17 cellular contexts compared by ENCODE assay signal in the genomic region with DNA sequence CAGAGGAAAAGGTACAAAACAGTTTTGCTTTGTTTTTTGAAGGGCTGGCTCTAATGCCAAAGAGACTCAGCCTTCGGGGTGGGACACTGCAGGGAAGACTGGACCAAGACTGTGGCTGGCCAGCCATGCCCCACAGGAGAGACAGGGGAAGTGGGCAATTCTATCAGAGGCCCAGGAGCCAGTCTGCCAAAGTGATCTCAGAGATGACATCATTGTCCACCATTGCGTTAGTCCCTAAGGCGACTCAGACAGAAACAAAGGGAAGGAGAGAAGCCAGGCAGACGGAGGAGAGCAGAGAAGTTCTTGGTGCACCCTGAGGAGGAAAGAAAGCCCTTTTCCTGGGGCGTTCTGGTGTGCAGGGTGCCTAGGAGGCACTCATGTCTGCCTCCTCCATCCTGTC. TPM values are rescaled to one million over a fixed set of nuclear protein-coding genes. Genes with fewer than 3 reads are reported as not detected.
DNase-seq lines count a peak whose midpoint lies in the region; ATAC-seq and TF ChIP-seq lines count a peak whose summit lies in the region.
"Had no signal": no experiment of that assay in that cellular context is flagged by ENCODE, and none has a peak within 500 bp of the region (broad histone marks: within the 10 kb centered on the region; RNA-seq: fewer than 3 reads in every experiment).

No MANE protein-coding gene starts in this region.

- intact Hi-C loops in IMR-90 (cut with micrococcal nuclease), result no loop called here

- no peaks in the 10 kb centered on the region for H3K9me3 ChIP-seq in IMR-90 (ENCODE audit: control insufficient read depth, insufficient read depth, low read length)
- H3K9me3 ChIP-seq: BLaER1 treated with 17β-estradiol and CSF1 and Interleukin-3, amounts not matched to agents 10 nM and 100 nM; ovary had no signal

- H2BK120ac ChIP-seq in IMR-90 (ENCODE audit: low read depth, low read length), result peak overlapping the region; percentile 74

- peak overlapping the region; percentile 40 for H2BK20ac ChIP-seq in IMR-90 (ENCODE audit: low read depth, low read length)

- POLR2A ChIA-PET in IMR-90 (lab: Charles Lee; ENCODE audit: unreplicated experiment), result no interaction called here

- peak overlapping the region; percentile 67 to 96 (median 92) for H3K27ac Mint-ChIP-seq in brain
- H3K27ac Mint-ChIP-seq: activated CD4-positive, alpha-beta memory T cell treated with anti-CD3 and anti-CD28 coated beads for 36 hours; stimulated activated memory B cell treated with anti-CD40 and anti-IgM and Interleukin-4, amounts not matched to agents 10 μg/mL and 1 μg/mL and 100 μg/mL, for 72 hours; T-helper 17 cell had no signal

- peaks cover 0 to 7% (median 0%) of the 10 kb centered on the region in 5 experiments for H3K9me3 Mint-ChIP-seq in brain
- H3K9me3 Mint-ChIP-seq: activated CD4-positive, alpha-beta memory T cell treated with anti-CD3 and anti-CD28 coated beads for 36 hours; stimulated activated memory B cell treated with anti-CD40 and anti-IgM and Interleukin-4, amounts not matched to agents 10 μg/mL and 1 μg/mL and 100 μg/mL, for 72 hours had no signal

- H3K4me3 ChIP-seq in AG10803 (ENCODE audit: low read length), result no peak overlapping the region
- no peak overlapping the region for H3K4me3 ChIP-seq in IMR-90 (ENCODE audit: insufficient read depth, low read depth, low read length)
- H3K4me3 ChIP-seq: BLaER1 treated with 17β-estradiol and CSF1 and Interleukin-3, amounts not matched to agents 10 nM and 100 nM; ovary had no signal

- H3K18ac ChIP-seq in IMR-90 (ENCODE audit: low read depth, low read length), result peak overlapping the region; percentile 71; the same call in 1 of the 2 replicates

- peak overlapping the region; percentile 62 for H3K14ac ChIP-seq in IMR-90 (replicated peaks; ENCODE audit: low read depth, low read length)

- H4K8ac ChIP-seq in IMR-90 (ENCODE audit: low read depth in 2 of 2, low read length in 2 of 2), result peak overlapping the region; percentile 58 to 78

- BruUV-seq in IMR-90 (replicated peaks; lab: Mats Ljungman, UMichigan), result no TSS peak

- dilution Hi-C loops in IMR-90 (cut with HindIII; ENCODE audit: low sequenced_read_pairs, unreplicated experiment), result no loop called here

- in situ Hi-C loops in IMR-90 (cut with MboI; ENCODE audit: low sequenced_read_pairs), result no loop called here

- peak overlapping the region; percentile 61 for H2AK5ac ChIP-seq in IMR-90 (ENCODE audit: low read depth, low read length)

- H3K23ac ChIP-seq in IMR-90 (ENCODE audit: low read depth, low read length), result peak overlapping the region; percentile 41; the same call in 1 of the 2 replicates

- H4K5ac ChIP-seq in IMR-90 (ENCODE audit: low read depth, low read length), result peak overlapping the region; percentile 87; the same call in 1 of the 2 replicates

- peak overlapping the region; percentile 72; the same call in 2 of the 3 replicates for H2BK15ac ChIP-seq in IMR-90 (ENCODE audit: low read depth, low read length)

- 71% methylated on average over 1 of the region's 5 CpGs; no CpG with 5 or more reads in 1 of the 2 experiments for WGBS in IMR-90 (ENCODE audit: extremely low coverage in 2 of 2, insufficient read length in 1 of 2), 2 experiments

- H3K4me2 ChIP-seq in IMR-90 (ENCODE audit: low read depth, low read length), result no peak overlapping the region

- CTCF ChIA-PET in IMR-90 (lab: Yijun Ruan, JAX), result no interaction called here

- H3K9ac ChIP-seq in IMR-90 (ENCODE audit: low read depth, low read length), result no peak overlapping the region

- H3K36me3 ChIP-seq in IMR-90 (ENCODE audit: control insufficient read depth, insufficient read depth, low read length), result no peaks in the 10 kb centered on the region
- H3K36me3 ChIP-seq: BLaER1 treated with 17β-estradiol and CSF1 and Interleukin-3, amounts not matched to agents 10 nM and 100 nM; ovary had no signal

- peak overlapping the region; percentile 41 for H4K91ac ChIP-seq in IMR-90 (ENCODE audit: insufficient read depth, low read depth, low read length)

- no peaks in the 10 kb centered on the region for H3K27me3 Mint-ChIP-seq in brain
- H3K27me3 Mint-ChIP-seq: activated CD4-positive, alpha-beta memory T cell treated with anti-CD3 and anti-CD28 coated beads for 36 hours had no signal

- DNase-seq in AG10803 (ENCODE audit: low read depth) (peak; percentile 66), IMR-90 (peak; percentile 81), kidney tubule cell (ENCODE audit: low spot score) (peak; percentile 77), hippocampal formation (lab: John Stamatoyannopoulos, UW) (no peak), iPS-NIHi11 (ENCODE audit: low spot score) (no peak)
- DNase-seq: activated CD4-positive, alpha-beta memory T cell treated with anti-CD3 and anti-CD28 coated beads for 36 hours; activated naive CD4-positive, alpha-beta T cell; foreskin melanocyte; left ventricle myocardium superior; NCI-H1436; ovary; T-helper 17 cell had no signal

- TF ChIP-seq RAD21 in IMR-90 (IDR thresholded peaks at IDR 0.05; ENCODE audit: low read length), result no peak

- H3K4me1 Mint-ChIP-seq in brain, result peaks cover 98% of the 10 kb centered on the region
- H3K4me1 Mint-ChIP-seq: stimulated activated memory B cell treated with anti-CD40 and anti-IgM and Interleukin-4, amounts not matched to agents 10 μg/mL and 1 μg/mL and 100 μg/mL, for 72 hours had no signal

- no peaks in the 10 kb centered on the region for H3K27me3 ChIP-seq in IMR-90 (ENCODE audit: control insufficient read depth, insufficient read depth, low read length)
- H3K27me3 ChIP-seq: BLaER1 treated with 17β-estradiol and CSF1 and Interleukin-3, amounts not matched to agents 10 nM and 100 nM; ovary had no signal

- peaks cover 18% of the 10 kb centered on the region for H3K9me1 ChIP-seq in IMR-90 (ENCODE audit: insufficient read depth, low read length)

- H4K20me1 ChIP-seq in IMR-90 (ENCODE audit: insufficient read depth, low read length), result no peaks in the 10 kb centered on the region
- H4K20me1 ChIP-seq: BLaER1 treated with 17β-estradiol and CSF1 and Interleukin-3, amounts not matched to agents 10 nM and 100 nM had no signal

- no peak overlapping the region; the same call in 1 of the 2 replicates for H3K27ac ChIP-seq in IMR-90 (ENCODE audit: insufficient read depth, low read length)
- H3K27ac ChIP-seq: BLaER1 treated with 17β-estradiol and CSF1 and Interleukin-3, amounts not matched to agents 10 nM and 100 nM; ovary had no signal

- H2AFZ ChIP-seq in IMR-90 (replicated peaks; ENCODE audit: low read length, poor library complexity), result peak overlapping the region; percentile 76

- peak; percentile 50 for ATAC-seq in IMR-90 (ENCODE audit: low read depth)
- no peak for ATAC-seq in HG02571 (IDR thresholded peaks at IDR 0.05; ENCODE audit: unreplicated experiment)
- no peak for ATAC-seq in GM19397 (IDR thresholded peaks at IDR 0.05; ENCODE audit: unreplicated experiment)
- ATAC-seq: stimulated activated memory B cell treated with anti-CD40 and anti-IgM and Interleukin-4, amounts not matched to agents 10 μg/mL and 1 μg/mL and 100 μg/mL, for 72 hours; T-helper 17 cell had no signal

- 0 out of 2 replicates have a peak, but pooled peaks have one; percentile 30 for TF ChIP-seq POLR2A in IMR-90 (IDR thresholded peaks at IDR 0.05; ENCODE audit: low read depth, low read length)

- peak overlapping the region; percentile 30 for H2BK5ac ChIP-seq in IMR-90 (ENCODE audit: low read depth, low read length, poor library complexity, severe bottlenecking)

- peak overlapping the region; percentile 53 for H3K4ac ChIP-seq in IMR-90 (ENCODE audit: low read depth, low read length)

- H3K56ac ChIP-seq in IMR-90 (ENCODE audit: extremely low read depth, insufficient read depth, low read length), result peak overlapping the region; percentile 14; the same call in 1 of the 2 replicates

- TF ChIP-seq CTCF in AG10803 (conservative IDR thresholded peaks at IDR 0.05; ENCODE audit: low read length), result no peak
- no peak for TF ChIP-seq CTCF in IMR-90 (conservative IDR thresholded peaks at IDR 0.05; ENCODE audit: low read depth, low read length)
- no peak for TF ChIP-seq CTCF in brain (conservative IDR thresholded peaks at IDR 0.05)

- H3K4me3 Mint-ChIP-seq in brain, result peak overlapping the region in 2 of 5 experiments; percentile 6 to 30
- H3K4me3 Mint-ChIP-seq: activated CD4-positive, alpha-beta memory T cell treated with anti-CD3 and anti-CD28 coated beads for 36 hours; stimulated activated memory B cell treated with anti-CD40 and anti-IgM and Interleukin-4, amounts not matched to agents 10 μg/mL and 1 μg/mL and 100 μg/mL, for 72 hours; T-helper 17 cell had no signal

- H3K79me1 ChIP-seq in IMR-90 (ENCODE audit: low read depth in 1 of 2, low read length in 2 of 2), result peaks cover 0 to 1% of the 10 kb centered on the region in 2 experiments; a peak in 1 of 4 replicates

- H3K4me1 ChIP-seq in IMR-90 (ENCODE audit: control insufficient read depth, insufficient read depth, low read length), result peaks cover 11% of the 10 kb centered on the region

- H3K36me3 Mint-ChIP-seq in brain, result no peaks in the 10 kb centered on the region
- H3K36me3 Mint-ChIP-seq: activated CD4-positive, alpha-beta memory T cell treated with anti-CD3 and anti-CD28 coated beads for 36 hours; stimulated activated memory B cell treated with anti-CD40 and anti-IgM and Interleukin-4, amounts not matched to agents 10 μg/mL and 1 μg/mL and 100 μg/mL, for 72 hours had no signal

- H2AK9ac ChIP-seq in IMR-90 (replicated peaks; ENCODE audit: low read depth, low read length, poor library complexity), result peak overlapping the region; percentile 65

TF ChIP-seq in IMR-90, 13 proteins besides CTCF, POLR2A, EP300 and RAD21:
- TF ChIP-seq USF2 (IDR thresholded peaks at IDR 0.05; ENCODE audit: low read depth, low read length), result no peak
- peak; percentile 77 for TF ChIP-seq CEBPB (IDR thresholded peaks at IDR 0.05; ENCODE audit: low read depth, low read length)

RNA-seq across cellular contexts. Expression of gene OPTC, which starts 26.4 kb away (rescaled TPM):
- total RNA-seq in IMR-90 (2012; rRNA removed), result not detected in 2 replicates
- polyA plus RNA-seq in IMR-90 (2012; rRNA removed), result not detected in 2 replicates
- polyA plus RNA-seq in IMR-90 (2012; cell fraction: cytosol; rRNA removed), result not detected in 2 replicates
- not detected in 2 replicates for polyA plus RNA-seq in IMR-90 (2012; cell fraction: nucleus; rRNA removed; ENCODE audit: low replicate concordance)
- not detected for polyA plus RNA-seq in brain (ENCODE audit: insufficient read depth, low read depth, low replicate concordance)
- total RNA-seq: activated CD4-positive, alpha-beta memory T cell treated with anti-CD3 and anti-CD28 coated beads for 36 hours; left ventricle myocardium superior; ovary; T-helper 17 cell had no signal

RNA-seq across cellular contexts. Expression of gene PRELP, which starts 44.7 kb away (rescaled TPM):
- total RNA-seq in IMR-90 (2012; rRNA removed), result under 0.01 TPM in 1 of 2 replicates, not detected in the other
- polyA plus RNA-seq in IMR-90 (2012; rRNA removed) (0.47 and 0.56 TPM in 2 replicates), brain (ENCODE audit: insufficient read depth, low read depth, low replicate concordance) (13.3 TPM)
- polyA plus RNA-seq in IMR-90 (2012; cell fraction: cytosol; rRNA removed), result 0.25 and 0.69 TPM in 2 replicates
- 0.14 and 0.26 TPM in 2 replicates for polyA plus RNA-seq in IMR-90 (2012; cell fraction: nucleus; rRNA removed; ENCODE audit: low replicate concordance)
- total RNA-seq: activated CD4-positive, alpha-beta memory T cell treated with anti-CD3 and anti-CD28 coated beads for 36 hours; T-helper 17 cell had no signal

Comparison
In these comparisons a context has a peak if more than half of its experiments do, and no peak if none do; other contexts are left out.
1. DNase-seq: peak in AG10803 (single experiment), IMR-90 (single experiment) and kidney tubule cell (single experiment); none in hippocampal formation (0 of 2) and iPS-NIHi11 (single experiment).